8 cellular contexts compared by ENCODE assay signal in the genomic region with DNA sequence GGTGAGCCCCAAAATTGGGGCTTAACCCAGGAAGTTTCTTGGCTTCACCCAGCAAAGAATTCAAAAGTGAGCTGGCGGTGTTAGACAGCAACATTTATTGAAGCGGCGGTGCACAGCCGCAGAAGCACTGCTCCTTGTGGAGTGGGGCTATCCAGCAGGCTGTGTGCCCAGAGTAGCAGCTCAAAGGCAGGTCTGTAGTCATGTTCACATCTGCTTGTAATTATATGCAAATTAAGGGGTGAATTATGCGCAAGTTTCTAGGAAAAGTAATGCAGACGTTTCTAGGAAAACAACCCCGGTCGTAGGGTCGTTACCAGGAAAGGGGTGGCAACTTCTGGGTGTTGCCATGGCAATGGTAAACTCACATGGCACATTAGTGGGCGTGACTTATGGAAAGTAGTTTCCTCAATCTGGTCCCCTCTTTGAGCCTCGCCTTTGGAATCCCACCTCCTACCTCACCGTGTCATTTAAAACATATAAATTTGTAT. TPM values are rescaled to one million over a fixed set of nuclear protein-coding genes. Genes with fewer than 3 reads are reported as not detected.
A peak's percentile ranks its signal among the peaks of the same experiment; 100 is the strongest.
DNase-seq lines count a peak whose midpoint lies in the region; ATAC-seq and TF ChIP-seq lines count a peak whose summit lies in the region.

No MANE protein-coding gene starts in this region.

- H3K36me3 Mint-ChIP-seq in CD4-positive, alpha-beta memory T cell: no peaks in the 10 kb centered on the region
- no peaks in the 10 kb centered on the region for H3K36me3 Mint-ChIP-seq in activated naive CD4-positive, alpha-beta T cell treated with anti-CD3 and anti-CD28 coated beads, Interleukin-2, amount 10 ng/mL, durations not matched to agents 7 days and 5 days

- 25 to 27% methylated on average over 12 of the region's 12 CpGs for WGBS in heart right ventricle, 2 donors

- H3K27ac Mint-ChIP-seq in CD4-positive, alpha-beta memory T cell: peak overlapping the region; percentile 94 to 99 (median 98)
- peak overlapping the region; percentile 96 for H3K27ac Mint-ChIP-seq in activated naive CD4-positive, alpha-beta T cell treated with anti-CD3 and anti-CD28 coated beads, Interleukin-2, amount 10 ng/mL, durations not matched to agents 7 days and 5 days

- H3K4me1 Mint-ChIP-seq in CD4-positive, alpha-beta memory T cell: peaks cover 10 to 20% (median 15%) of the 10 kb centered on the region in 4 donors
- peaks cover 24% of the 10 kb centered on the region for H3K4me1 Mint-ChIP-seq in activated naive CD4-positive, alpha-beta T cell treated with anti-CD3 and anti-CD28 coated beads, Interleukin-2, amount 10 ng/mL, durations not matched to agents 7 days and 5 days

- TF ChIP-seq POLR2A in uterus (IDR thresholded peaks at IDR 0.05): no peak

- intact Hi-C loops in CD4-positive, alpha-beta memory T cell (cut with micrococcal nuclease): loop anchor here (1.0 kb wide), 1 partner anchor 13 kb away; no protein-coding TSS in a partner anchor
- intact Hi-C loops in heart right ventricle (cut with DNase I) (no loop called here), uterus (cut with DNase I; ENCODE audit: low total_unique reads) (no loop called here)

- POLR2A ChIA-PET in CD4-positive, alpha-beta memory T cell (lab: Charles Lee; ENCODE audit: partially characterized antibody): interaction anchor here (0.6 to 5.2 kb wide), 7 partner anchors 13 to 300 kb away, joined by 3 to 111 read pairs (median 3); a partner anchor contains a TSS

- no peaks in the 10 kb centered on the region for H3K9me3 Mint-ChIP-seq in CD4-positive, alpha-beta memory T cell
- H3K9me3 Mint-ChIP-seq in activated naive CD4-positive, alpha-beta T cell treated with anti-CD3 and anti-CD28 coated beads, Interleukin-2, amount 10 ng/mL, durations not matched to agents 7 days and 5 days: no peaks in the 10 kb centered on the region

- H3K9me3 ChIP-seq in CD4-positive, alpha-beta memory T cell (ENCODE audit: control insufficient read depth in 1 of 2, low read length in 2 of 2): no peaks in the 10 kb centered on the region
- no peaks in the 10 kb centered on the region for H3K9me3 ChIP-seq in heart right ventricle
- no peaks in the 10 kb centered on the region for H3K9me3 ChIP-seq in uterus

- in situ Hi-C loops in SK-MEL-5 (cut with HindIII; ENCODE audit: low pct_unique_long_range_greater_than_20kb, low sequenced_read_pairs): no loop called here

- H3K4me3 Mint-ChIP-seq in CD4-positive, alpha-beta memory T cell: peak overlapping the region; percentile 82 to 91 (median 86)
- peak overlapping the region; percentile 74 for H3K4me3 Mint-ChIP-seq in activated naive CD4-positive, alpha-beta T cell treated with anti-CD3 and anti-CD28 coated beads, Interleukin-2, amount 10 ng/mL, durations not matched to agents 7 days and 5 days

- peak overlapping the region; percentile 44 for H3K27ac ChIP-seq in CD4-positive, alpha-beta memory T cell (ENCODE audit: low read depth, low read length)
- H3K27ac ChIP-seq in heart right ventricle (peak overlapping the region in 1 of 10 donors; percentile 56), uterus (no peak overlapping the region)

- peak; percentile 81 to 90 (median 87) for DNase-seq in CD4-positive, alpha-beta memory T cell
- DNase-seq in SK-MEL-5 (ENCODE audit: low read depth, low spot score): peak; percentile 88
- peak; percentile 90 for DNase-seq in activated naive CD4-positive, alpha-beta T cell treated with anti-CD3 and anti-CD28 coated beads, Interleukin-2, amount 10 ng/mL, durations not matched to agents 7 days and 5 days
- peak; percentile 31 to 54 for DNase-seq in heart right ventricle
- DNase-seq in putamen (ENCODE audit: low spot score): peak; percentile 37
- DNase-seq in uterus: peak; percentile 33 to 47
- no peak for DNase-seq in COR-L47 (lab: John Stamatoyannopoulos, UW)

- no peaks in the 10 kb centered on the region for H3K36me3 ChIP-seq in CD4-positive, alpha-beta memory T cell (ENCODE audit: insufficient read depth, low read length)
- H3K36me3 ChIP-seq in heart right ventricle: no peaks in the 10 kb centered on the region
- H3K36me3 ChIP-seq in uterus: no peaks in the 10 kb centered on the region

- peak in 2 of 9 donors; percentile 12 to 15 for TF ChIP-seq CTCF in heart right ventricle (IDR thresholded peaks at IDR 0.05)
- TF ChIP-seq CTCF in uterus (IDR thresholded peaks at IDR 0.05): no peak

- CTCF ChIA-PET in CD4-positive, alpha-beta memory T cell (lab: Charles Lee; ENCODE audit: partially characterized antibody): interaction anchor here (1.3 to 4.9 kb wide), 4 partner anchors 12 to 150 kb away, joined by 3 to 25 read pairs (median 22); no protein-coding TSS in a partner anchor
- CTCF ChIA-PET in activated naive CD4-positive, alpha-beta T cell treated with anti-CD3 and anti-CD28 coated beads, Interleukin-2, amount 10 ng/mL, durations not matched to agents 7 days and 5 days (lab: Charles Lee): interaction anchor here (1.1 to 2.2 kb wide), 4 partner anchors 12 to 203 kb away, joined by 3 to 10 read pairs (median 6); no protein-coding TSS in a partner anchor

- peak; percentile 90 for ATAC-seq in HG02678 (IDR thresholded peaks at IDR 0.05; ENCODE audit: unreplicated experiment)
- peak; percentile 70 to 88 (median 82) for ATAC-seq in heart right ventricle

- H3K4me3 ChIP-seq in CD4-positive, alpha-beta memory T cell (ENCODE audit: low read length in 2 of 2): peak overlapping the region in 1 of 2 donors; percentile 46
- H3K4me3 ChIP-seq in heart right ventricle (peak overlapping the region in 8 of 10 donors; percentile 13 to 43 (median 35)), uterus (peak overlapping the region; percentile 16 to 19)

- no peaks in the 10 kb centered on the region for H3K27me3 Mint-ChIP-seq in CD4-positive, alpha-beta memory T cell
- H3K27me3 Mint-ChIP-seq in activated naive CD4-positive, alpha-beta T cell treated with anti-CD3 and anti-CD28 coated beads, Interleukin-2, amount 10 ng/mL, durations not matched to agents 7 days and 5 days: peaks cover 6% of the 10 kb centered on the region

- no peaks in the 10 kb centered on the region for H3K27me3 ChIP-seq in CD4-positive, alpha-beta memory T cell (ENCODE audit: insufficient read depth, low read length)
- no peaks in the 10 kb centered on the region for H3K27me3 ChIP-seq in heart right ventricle
- no peaks in the 10 kb centered on the region for H3K27me3 ChIP-seq in uterus

- peaks cover 21% of the 10 kb centered on the region for H3K4me1 ChIP-seq in CD4-positive, alpha-beta memory T cell (ENCODE audit: insufficient read depth, low read length)
- H3K4me1 ChIP-seq in heart right ventricle (peaks cover 0 to 11% (median 4%) of the 10 kb centered on the region in 9 donors), uterus (no peaks in the 10 kb centered on the region)

RNA-seq across cellular contexts. Expression of a gene that starts 13.7 kb away (rescaled TPM):
- 10 to 100 TPM; 61.5 to 64.3 TPM for total RNA-seq in CD4-positive, alpha-beta memory T cell
- 10 to 100 TPM; 27.4 to 39.0 TPM for polyA plus RNA-seq in CD4-positive, alpha-beta memory T cell
- total RNA-seq in SK-MEL-5 (2014; rRNA removed; shearing (Covaris generic)): 74.9 and 76.4 TPM in 2 replicates
- polyA plus RNA-seq in SK-MEL-5 (2015; cell fraction: cytosol; rRNA removed): 41.1 and 52.8 TPM in 2 replicates
- 43.4 and 70.5 TPM in 2 replicates for polyA plus RNA-seq in SK-MEL-5 (2015; cell fraction: nucleus; rRNA removed)
- total RNA-seq in heart right ventricle: 10 to 100 TPM; 22.0 to 34.1 (median 24.9) TPM
- 10 to 100 TPM; 13.3 to 15.9 TPM for polyA plus RNA-seq in heart right ventricle
- 10 to 100 TPM; 14.1 to 96.1 (median 38.9) TPM for total RNA-seq in uterus

RNA-seq across cellular contexts. Expression of a gene that starts 52.0 kb away (rescaled TPM):
- under 1 TPM in 1 of 2 experiments, not detected in 1; 0.35 TPM for total RNA-seq in CD4-positive, alpha-beta memory T cell
- under 1 TPM in 1 of 2 donors, not detected in 1; 0.32 TPM for polyA plus RNA-seq in CD4-positive, alpha-beta memory T cell
- 178 and 191 TPM in 2 replicates for total RNA-seq in SK-MEL-5 (2014; rRNA removed; shearing (Covaris generic))
- 231 and 250 TPM in 2 replicates for polyA plus RNA-seq in SK-MEL-5 (2015; cell fraction: cytosol; rRNA removed)
- polyA plus RNA-seq in SK-MEL-5 (2015; cell fraction: nucleus; rRNA removed): 62.7 and 81.5 TPM in 2 replicates
- total RNA-seq in heart right ventricle (100 to 1,000 TPM; 103 to 158 (median 122) TPM), uterus (100 to 1,000 TPM in 3 of 4 donors, 10 to 100 TPM in 1; 62.9 to 328 (median 215) TPM)
- polyA plus RNA-seq in heart right ventricle: 10 to 100 TPM; 32.2 to 36.7 TPM

Comparison
In these comparisons a context has a peak if more than half of its experiments do, and no peak if none do; other contexts are left out.
1. RNA of a gene that starts 52.0 kb away (total RNA-seq): 62.9 to 328 TPM in uterus, 178 to 191 TPM in SK-MEL-5 and 103 to 158 TPM in heart right ventricle; 0.35 TPM in CD4-positive, alpha-beta memory T cell; every median in the first group is over 10 times any median in the second.